In genomic region chr3:43692971-43693370, GRCh38 we compare ENCODE assay signal across 13 cellular contexts. TPM values are rescaled to one million over a fixed set of nuclear protein-coding genes. Genes with fewer than 3 reads are reported as not detected.
A peak's percentile ranks its signal among the peaks of the same experiment; 100 is the strongest.
DNase-seq lines count a peak whose midpoint lies in the region; ATAC-seq, FAIRE-seq and TF ChIP-seq lines count a peak whose summit lies in the region.
"Had no signal": no experiment of that assay in that cellular context is flagged by ENCODE, and none has a peak within 500 bp of the region (broad histone marks: within the 10 kb centered on the region; RNA-seq: fewer than 3 reads in every experiment).

No MANE protein-coding gene starts in this region.

- peaks cover 2% of the 10 kb centered on the region for H3K79me1 ChIP-seq in mesendoderm (ENCODE audit: low read length)

- POLR2A ChIA-PET in A549 (lab: Yijun Ruan, JAX) = no interaction called here

- H3K9ac ChIP-seq in astrocyte (ENCODE audit: low read length) (no peak overlapping the region), mesendoderm (ENCODE audit: low read length) (no peak overlapping the region)

- no peak overlapping the region for H3K4me3 ChIP-seq in A549
- peak overlapping the region; percentile 85 for H3K4me3 ChIP-seq in DOHH2 (ENCODE audit: low read length)
- H3K4me3 ChIP-seq in astrocyte (ENCODE audit: insufficient read depth, low read depth, low read length) = no peak overlapping the region
- H3K4me3 ChIP-seq in mesendoderm (ENCODE audit: low read length) = no peak overlapping the region
- no peak overlapping the region for H3K4me3 ChIP-seq in pancreas

- ATAC-seq in A549 = no peak
- no peak for ATAC-seq in pancreas
- ATAC-seq in HG03439 (IDR thresholded peaks at IDR 0.05; ENCODE audit: unreplicated experiment) = no peak
- ATAC-seq: stimulated activated memory B cell treated with anti-CD40 and anti-IgM and Interleukin-4, amounts not matched to agents 10 μg/mL and 1 μg/mL and 100 μg/mL, for 72 hours had no signal

- FAIRE-seq in A549 (lab: Jason Lieb, UNC) = no peak
- no peak for FAIRE-seq in astrocyte (lab: Jason Lieb, UNC)
- FAIRE-seq in pancreas (lab: Jason Lieb, UNC) = no peak
- FAIRE-seq: bronchial epithelial cell, GM18507 had no signal

- H2AFZ ChIP-seq in astrocyte (ENCODE audit: low read depth, low read length) = no peak overlapping the region

- H3K4me2 ChIP-seq in A549 (peak overlapping the region; percentile 99; the same call in 2 of the 3 replicates), DOHH2 (ENCODE audit: low read length) (peak overlapping the region; percentile 98), astrocyte (ENCODE audit: low read length) (peak overlapping the region; percentile 4), mesendoderm (ENCODE audit: low read length) (no peak overlapping the region)

- intact Hi-C loops in pancreas (cut with DNase I) = no loop called here

- WGBS in A549 (ENCODE audit: missing lambda C conversion rate) = 32% methylated on average over 2 of the region's 2 CpGs
- WGBS in mesendoderm (ENCODE audit: extremely low coverage, insufficient coverage, low lambda C conversion rate) = no CpG with 5 or more reads among the region's 2 CpGs
- 31 to 33% methylated on average over 2 of the region's 2 CpGs for WGBS in pancreas, 2 donors

- H3K4me1 ChIP-seq in A549 (peaks cover 47% of the 10 kb centered on the region), DOHH2 (ENCODE audit: control insufficient read depth, low read length) (peaks cover 26% of the 10 kb centered on the region), astrocyte (ENCODE audit: insufficient read depth, low read length) (peaks cover 12% of the 10 kb centered on the region), mesendoderm (ENCODE audit: control insufficient read depth, low read depth, low read length) (peaks cover 11% of the 10 kb centered on the region), pancreas (peaks cover 6 to 42% (median 24%) of the 10 kb centered on the region in 3 donors)
- H3K4me1 ChIP-seq: BE2C had no signal

- H4K8ac ChIP-seq in mesendoderm (ENCODE audit: low read depth, low read length) = no peak overlapping the region

- peak overlapping the region; percentile 21 for H3K4me3 Mint-ChIP-seq in astrocyte (ENCODE audit: unreplicated experiment)

- H3K18ac ChIP-seq in mesendoderm (ENCODE audit: low read length) = no peak overlapping the region

- no peak overlapping the region for H4K5ac ChIP-seq in mesendoderm (ENCODE audit: low read length)

- no peaks in the 10 kb centered on the region for H3K9me3 Mint-ChIP-seq in astrocyte (ENCODE audit: unreplicated experiment)
- H3K9me3 Mint-ChIP-seq: stimulated activated memory B cell treated with anti-CD40 and anti-IgM and Interleukin-4, amounts not matched to agents 10 μg/mL and 1 μg/mL and 100 μg/mL, for 72 hours had no signal

- no peaks in the 10 kb centered on the region for H3K9me2 ChIP-seq in DOHH2 (replicated peaks; ENCODE audit: control insufficient read depth, low read length)

- no peak for TF ChIP-seq RAD21 in A549 (conservative IDR thresholded peaks at IDR 0.05 in 1 of 2, IDR thresholded peaks at IDR 0.05 in 1 of 2)

- no peak overlapping the region for H2BK15ac ChIP-seq in mesendoderm (replicated peaks; ENCODE audit: low read depth)

- CTCF ChIA-PET in A549 (lab: Yijun Ruan, JAX) = no interaction called here

- TF ChIP-seq CTCF in A549 (IDR thresholded peaks at IDR 0.05) = no peak
- TF ChIP-seq CTCF in DOHH2 (IDR thresholded peaks at IDR 0.05; ENCODE audit: low read depth, low read length, poor library complexity, severe bottlenecking) = no peak
- TF ChIP-seq CTCF in astrocyte (IDR thresholded peaks at IDR 0.05; ENCODE audit: insufficient read depth, low read depth, low read length) = no peak
- no peak for TF ChIP-seq CTCF in pancreas (IDR thresholded peaks at IDR 0.05)

- H2AK5ac ChIP-seq in mesendoderm (ENCODE audit: low read length) = no peak overlapping the region

- peaks cover 14% of the 10 kb centered on the region for H3K4me1 Mint-ChIP-seq in astrocyte (ENCODE audit: low read depth, unreplicated experiment)

- H3F3A ChIP-seq in DOHH2 (ENCODE audit: control insufficient read depth, insufficient read depth) = peaks cover 3% of the 10 kb centered on the region

- no peak overlapping the region for H3K4ac ChIP-seq in mesendoderm (ENCODE audit: low read depth, low read length)

- H3K27ac ChIP-seq in A549 = no peak overlapping the region; a peak in 1 of 6 replicates
- H3K27ac ChIP-seq in DOHH2 (ENCODE audit: low read depth, low read length) = no peak overlapping the region
- H3K27ac ChIP-seq in astrocyte (ENCODE audit: low read depth, low read length) = no peak overlapping the region
- peak overlapping the region; percentile 37 for H3K27ac ChIP-seq in mesendoderm (ENCODE audit: low read depth, low read length)
- peak overlapping the region in 1 of 4 donors; percentile 14 for H3K27ac ChIP-seq in pancreas

- H3K23ac ChIP-seq in mesendoderm (ENCODE audit: low read length) = no peak overlapping the region

- no peaks in the 10 kb centered on the region for H3K27me3 Mint-ChIP-seq in astrocyte (ENCODE audit: low read depth, unreplicated experiment)
- H3K27me3 Mint-ChIP-seq: stimulated activated memory B cell treated with anti-CD40 and anti-IgM and Interleukin-4, amounts not matched to agents 10 μg/mL and 1 μg/mL and 100 μg/mL, for 72 hours had no signal

- H3K79me2 ChIP-seq in DOHH2 (ENCODE audit: control insufficient read depth, low read length) (peaks cover 61% of the 10 kb centered on the region), astrocyte (ENCODE audit: insufficient read depth, low read length) (peaks cover 49% of the 10 kb centered on the region), mesendoderm (ENCODE audit: control insufficient read depth, insufficient read depth, low read length) (peaks cover 7% of the 10 kb centered on the region)

- no peak for TF ChIP-seq POLR2A in A549 (IDR thresholded peaks at IDR 0.05; ENCODE audit: low read length)

- H4K20me1 ChIP-seq in DOHH2 (ENCODE audit: control insufficient read depth, insufficient read depth, low read depth, low read length) = no peaks in the 10 kb centered on the region
- H4K20me1 ChIP-seq in astrocyte (ENCODE audit: insufficient read depth, low read length) = peaks cover 20% of the 10 kb centered on the region

- H3K36me3 Mint-ChIP-seq in astrocyte (ENCODE audit: low read depth, unreplicated experiment) = no peaks in the 10 kb centered on the region
- H3K36me3 Mint-ChIP-seq: stimulated activated memory B cell treated with anti-CD40 and anti-IgM and Interleukin-4, amounts not matched to agents 10 μg/mL and 1 μg/mL and 100 μg/mL, for 72 hours had no signal

- no peak overlapping the region for H2BK120ac ChIP-seq in mesendoderm (ENCODE audit: low read depth, low read length)

- H3K36me3 ChIP-seq in DOHH2 (ENCODE audit: control insufficient read depth, low read length) (no peaks in the 10 kb centered on the region), astrocyte (ENCODE audit: insufficient read depth, low read length) (no peaks in the 10 kb centered on the region), mesendoderm (ENCODE audit: control insufficient read depth, insufficient read depth, low read length) (no peaks in the 10 kb centered on the region), pancreas (no peaks in the 10 kb centered on the region)
- H3K36me3 ChIP-seq: BE2C had no signal

- H3K27ac Mint-ChIP-seq in astrocyte (ENCODE audit: unreplicated experiment) = no peak overlapping the region

- H2BK5ac ChIP-seq in mesendoderm (ENCODE audit: low read length) = no peak overlapping the region

- H3K27me3 ChIP-seq in DOHH2 (ENCODE audit: control insufficient read depth, low read length) (peaks cover 8% of the 10 kb centered on the region; the same call in 1 of the 2 replicates), astrocyte (ENCODE audit: insufficient read depth, low read length) (no peaks in the 10 kb centered on the region), mesendoderm (ENCODE audit: insufficient read depth, low read length, poor library complexity) (no peaks in the 10 kb centered on the region), pancreas (no peaks in the 10 kb centered on the region)
- H3K27me3 ChIP-seq: BE2C had no signal

- no peaks in the 10 kb centered on the region for H3K9me3 ChIP-seq in A549
- no peaks in the 10 kb centered on the region for H3K9me3 ChIP-seq in DOHH2 (ENCODE audit: control insufficient read depth, insufficient read depth, low read length)
- H3K9me3 ChIP-seq in astrocyte (ENCODE audit: insufficient read depth, low read depth, low read length) = no peaks in the 10 kb centered on the region
- no peaks in the 10 kb centered on the region for H3K9me3 ChIP-seq in pancreas
- H3K9me3 ChIP-seq: BE2C had no signal

- TF ChIP-seq EP300 in A549 (IDR thresholded peaks at IDR 0.05) = no peak

- H3K56ac ChIP-seq in mesendoderm (ENCODE audit: low read length) = peak overlapping the region; percentile 31

- no peak for DNase-seq in A549 (ENCODE audit: low read depth in 1 of 2, low spot score in 1 of 2)
- no peak for DNase-seq in astrocyte (ENCODE audit: low read depth)
- no peak for DNase-seq in mesendoderm
- no peak for DNase-seq in SK-N-DZ (ENCODE audit: low spot score)
- DNase-seq in pancreas = no peak
- no peak for DNase-seq in NCI-H345 (lab: John Stamatoyannopoulos, UW)
- DNase-seq: BE2C; stimulated activated CD4-positive, alpha-beta T cell treated with anti-CD3 and anti-CD28 coated beads, Interleukin-2, amount 100 ng/mL, for 24 hours had no signal

TF ChIP-seq in A549, 52 proteins besides CTCF, POLR2A, EP300 and RAD21 (continues in another document):
- TF ChIP-seq HDAC2 (IDR thresholded peaks at IDR 0.05) (no peak), MAX (IDR thresholded peaks at IDR 0.05) (no peak)
- TF ChIP-seq, protein P1, sequence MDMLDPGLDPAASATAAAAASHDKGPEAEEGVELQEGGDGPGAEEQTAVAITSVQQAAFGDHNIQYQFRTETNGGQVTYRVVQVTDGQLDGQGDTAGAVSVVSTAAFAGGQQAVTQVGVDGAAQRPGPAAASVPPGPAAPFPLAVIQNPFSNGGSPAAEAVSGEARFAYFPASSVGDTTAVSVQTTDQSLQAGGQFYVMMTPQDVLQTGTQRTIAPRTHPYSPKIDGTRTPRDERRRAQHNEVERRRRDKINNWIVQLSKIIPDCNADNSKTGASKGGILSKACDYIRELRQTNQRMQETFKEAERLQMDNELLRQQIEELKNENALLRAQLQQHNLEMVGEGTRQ (IDR thresholded peaks at IDR 0.05) = no peak

RNA-seq across cellular contexts. Expression of gene ABHD5, which starts 2.2 kb away (rescaled TPM):
- polyA plus RNA-seq in A549 (2011; rRNA removed) (17.3 and 17.8 TPM in 2 replicates), A549 (2017; fragmentation: RNase III; extraction: RNeasy Plus Mini Kit Qiagen cat#74134 plus additional on column Dnase treatment) (16.2 to 16.6 TPM (median 16.4 TPM) in 3 replicates), pancreas (10 to 100 TPM in 1 of 2 donors, 1 to 10 TPM in 1; 8.4 to 10.4 TPM)
- polyA plus RNA-seq in A549 (2012; cell fraction: cytosol; rRNA removed) = 8.2 and 8.9 TPM in 2 replicates
- 4.3 and 7.7 TPM in 2 replicates for polyA plus RNA-seq in A549 (2012; cell fraction: nucleus; rRNA removed)
- 12.0 and 12.4 TPM in 2 replicates for polyA minus RNA-seq in A549 (2011; rRNA and poly(A)+ RNA removed)
- total RNA-seq in astrocyte (15.1 and 18.3 TPM in 2 replicates), pancreas (10 to 100 TPM in 5 of 6 donors, 1 to 10 TPM in 1; 8.5 to 14.1 (median 11.6) TPM)
- 16.9 TPM for polyA plus RNA-seq in mesendoderm (2013, experiment 1 of 2)
- 16.2 TPM for polyA plus RNA-seq in mesendoderm (2013, experiment 2 of 2)
- 8.7 and 10.4 TPM in 2 replicates for polyA plus RNA-seq in SK-N-DZ (2014; cell fraction: cytosol; rRNA removed)
- polyA plus RNA-seq in SK-N-DZ (2014; cell fraction: nucleus; rRNA removed) = 2.7 and 2.9 TPM in 2 replicates
